In genomic region chr20:54011352-54011751, GRCh38 we compare ENCODE assay signal across 1 cellular context.
TF ChIP-seq lines count a peak whose summit lies in the region.

No MANE protein-coding gene starts in this region.

TF ChIP-seq in GM12878, 131 proteins besides CTCF, POLR2A, EP300 and RAD21:
- TF ChIP-seq SMAD1 (IDR thresholded peaks at IDR 0.05; ENCODE audit: low read depth, partially characterized antibody) (no peak), NFXL1 (IDR thresholded peaks at IDR 0.05; ENCODE audit: borderline replicate concordance) (peak; percentile 78; the same call in 1 of the 2 replicates), ETV6 (conservative IDR thresholded peaks at IDR 0.05 in 1 of 2, IDR thresholded peaks at IDR 0.05 in 1 of 2; ENCODE audit: borderline replicate concordance in 1 of 2, low read depth in 1 of 2) (peak in 1 of 2 experiments; percentile 51; a peak in 1 of 4 replicates), BCL11A (IDR thresholded peaks at IDR 0.05; ENCODE audit: low read depth, low read length) (no peak)
